1 cellular context compared by ENCODE assay signal in genomic region chr10:17805440-17805839, GRCh38.
TF ChIP-seq lines count a peak whose summit lies in the region.

No MANE protein-coding gene starts in this region.

TF ChIP-seq in SK-N-SH, 30 proteins besides CTCF, POLR2A, EP300 and RAD21 (continued from another document):
- no peak for TF ChIP-seq MEF2A (IDR thresholded peaks at IDR 0.05; ENCODE audit: borderline replicate concordance, low read depth)
- TF ChIP-seq NRF1 (IDR thresholded peaks at IDR 0.05; ENCODE audit: low read depth, low read length): no peak
- TF ChIP-seq TAF1 (IDR thresholded peaks at IDR 0.05; ENCODE audit: borderline replicate concordance, low read depth, low read length): no peak
- no peak for TF ChIP-seq FOSL2 (IDR thresholded peaks at IDR 0.05; ENCODE audit: borderline replicate concordance, low read depth)
- no peak for TF ChIP-seq SMC3 (IDR thresholded peaks at IDR 0.05; ENCODE audit: low read depth, low read length)
- TF ChIP-seq, protein P1, sequence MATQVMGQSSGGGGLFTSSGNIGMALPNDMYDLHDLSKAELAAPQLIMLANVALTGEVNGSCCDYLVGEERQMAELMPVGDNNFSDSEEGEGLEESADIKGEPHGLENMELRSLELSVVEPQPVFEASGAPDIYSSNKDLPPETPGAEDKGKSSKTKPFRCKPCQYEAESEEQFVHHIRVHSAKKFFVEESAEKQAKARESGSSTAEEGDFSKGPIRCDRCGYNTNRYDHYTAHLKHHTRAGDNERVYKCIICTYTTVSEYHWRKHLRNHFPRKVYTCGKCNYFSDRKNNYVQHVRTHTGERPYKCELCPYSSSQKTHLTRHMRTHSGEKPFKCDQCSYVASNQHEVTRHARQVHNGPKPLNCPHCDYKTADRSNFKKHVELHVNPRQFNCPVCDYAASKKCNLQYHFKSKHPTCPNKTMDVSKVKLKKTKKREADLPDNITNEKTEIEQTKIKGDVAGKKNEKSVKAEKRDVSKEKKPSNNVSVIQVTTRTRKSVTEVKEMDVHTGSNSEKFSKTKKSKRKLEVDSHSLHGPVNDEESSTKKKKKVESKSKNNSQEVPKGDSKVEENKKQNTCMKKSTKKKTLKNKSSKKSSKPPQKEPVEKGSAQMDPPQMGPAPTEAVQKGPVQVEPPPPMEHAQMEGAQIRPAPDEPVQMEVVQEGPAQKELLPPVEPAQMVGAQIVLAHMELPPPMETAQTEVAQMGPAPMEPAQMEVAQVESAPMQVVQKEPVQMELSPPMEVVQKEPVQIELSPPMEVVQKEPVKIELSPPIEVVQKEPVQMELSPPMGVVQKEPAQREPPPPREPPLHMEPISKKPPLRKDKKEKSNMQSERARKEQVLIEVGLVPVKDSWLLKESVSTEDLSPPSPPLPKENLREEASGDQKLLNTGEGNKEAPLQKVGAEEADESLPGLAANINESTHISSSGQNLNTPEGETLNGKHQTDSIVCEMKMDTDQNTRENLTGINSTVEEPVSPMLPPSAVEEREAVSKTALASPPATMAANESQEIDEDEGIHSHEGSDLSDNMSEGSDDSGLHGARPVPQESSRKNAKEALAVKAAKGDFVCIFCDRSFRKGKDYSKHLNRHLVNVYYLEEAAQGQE (IDR thresholded peaks at IDR 0.05; ENCODE audit: low read depth, low read length): no peak
- no peak for TF ChIP-seq GATA2 (CRISPR knock-in tag; IDR thresholded peaks at IDR 0.05)
- no peak for TF ChIP-seq RFX5 (IDR thresholded peaks at IDR 0.05; ENCODE audit: low read length)
